In the genomic region with DNA sequence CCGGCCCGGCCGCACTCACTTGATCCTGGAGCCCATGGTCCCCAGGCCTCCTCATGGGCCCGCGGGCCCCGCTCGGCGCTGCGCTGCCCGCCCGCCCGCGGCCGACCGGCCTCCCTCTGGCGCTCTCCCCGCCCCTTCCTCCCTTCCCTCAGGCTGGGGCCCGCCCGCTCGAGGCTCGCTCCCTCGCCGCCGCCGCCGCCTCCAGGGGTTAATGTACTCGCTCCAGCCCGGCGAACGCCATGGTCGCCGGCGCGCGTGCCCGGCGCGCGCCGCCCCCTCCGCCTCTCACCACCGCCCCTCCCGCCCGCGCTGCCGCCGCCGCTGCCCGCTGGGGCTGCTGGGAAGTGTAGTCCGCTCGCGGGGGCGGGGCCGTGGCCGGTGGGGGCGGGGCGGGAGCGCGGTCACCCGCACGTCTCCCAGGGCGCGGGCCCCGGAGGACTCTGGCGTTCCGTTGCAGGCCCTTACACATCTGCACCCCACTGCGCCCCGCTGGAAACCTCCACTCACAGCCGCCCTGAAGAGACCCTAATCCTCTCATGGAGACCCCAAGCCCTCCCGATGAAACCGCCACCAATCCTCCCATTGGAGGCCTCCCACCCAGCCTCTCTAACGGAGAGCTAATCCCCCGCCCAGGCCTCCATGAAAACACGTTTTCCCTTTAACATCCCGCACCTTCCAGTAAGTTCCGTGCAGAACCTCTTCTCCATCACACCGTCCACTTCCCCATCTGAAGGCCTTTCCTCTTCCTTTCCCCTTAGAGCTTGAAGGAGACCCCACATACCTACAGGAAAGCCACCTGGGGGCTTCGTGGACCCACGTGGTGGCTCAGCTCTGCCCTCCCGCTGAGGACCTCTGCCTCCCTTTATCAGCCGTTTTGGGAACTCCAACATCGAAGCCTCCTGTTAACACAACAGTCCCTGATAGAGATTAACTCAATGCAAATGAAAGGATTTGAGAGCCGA, we compare ENCODE assay signal across 8 cellular contexts. TPM values are rescaled to one million over a fixed set of nuclear protein-coding genes. Genes with fewer than 3 reads are reported as not detected.
A peak's percentile ranks its signal among the peaks of the same experiment; 100 is the strongest.
DNase-seq lines count a peak whose midpoint lies in the region; ATAC-seq and TF ChIP-seq lines count a peak whose summit lies in the region.

A gene with protein sequence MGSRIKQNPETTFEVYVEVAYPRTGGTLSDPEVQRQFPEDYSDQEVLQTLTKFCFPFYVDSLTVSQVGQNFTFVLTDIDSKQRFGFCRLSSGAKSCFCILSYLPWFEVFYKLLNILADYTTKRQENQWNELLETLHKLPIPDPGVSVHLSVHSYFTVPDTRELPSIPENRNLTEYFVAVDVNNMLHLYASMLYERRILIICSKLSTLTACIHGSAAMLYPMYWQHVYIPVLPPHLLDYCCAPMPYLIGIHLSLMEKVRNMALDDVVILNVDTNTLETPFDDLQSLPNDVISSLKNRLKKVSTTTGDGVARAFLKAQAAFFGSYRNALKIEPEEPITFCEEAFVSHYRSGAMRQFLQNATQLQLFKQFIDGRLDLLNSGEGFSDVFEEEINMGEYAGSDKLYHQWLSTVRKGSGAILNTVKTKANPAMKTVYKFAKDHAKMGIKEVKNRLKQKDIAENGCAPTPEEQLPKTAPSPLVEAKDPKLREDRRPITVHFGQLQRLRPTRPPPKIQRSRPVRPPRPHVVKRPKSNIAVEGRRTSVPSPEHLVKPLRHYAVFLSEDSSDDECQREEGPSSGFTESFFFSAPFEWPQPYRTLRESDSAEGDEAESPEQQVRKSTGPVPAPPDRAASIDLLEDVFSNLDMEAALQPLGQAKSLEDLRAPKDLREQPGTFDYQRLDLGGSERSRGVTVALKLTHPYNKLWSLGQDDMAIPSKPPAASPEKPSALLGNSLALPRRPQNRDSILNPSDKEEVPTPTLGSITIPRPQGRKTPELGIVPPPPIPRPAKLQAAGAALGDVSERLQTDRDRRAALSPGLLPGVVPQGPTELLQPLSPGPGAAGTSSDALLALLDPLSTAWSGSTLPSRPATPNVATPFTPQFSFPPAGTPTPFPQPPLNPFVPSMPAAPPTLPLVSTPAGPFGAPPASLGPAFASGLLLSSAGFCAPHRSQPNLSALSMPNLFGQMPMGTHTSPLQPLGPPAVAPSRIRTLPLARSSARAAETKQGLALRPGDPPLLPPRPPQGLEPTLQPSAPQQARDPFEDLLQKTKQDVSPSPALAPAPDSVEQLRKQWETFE (minus strand): TSS at position 257 of the 962 bp plus-strand sequence. CDS start 221 bp downstream, at position 36.

- H3K9me3 ChIP-seq in left ventricle myocardium inferior (replicated peaks) (no peaks in the 10 kb centered on the region), prostate gland (no peaks in the 10 kb centered on the region)

- no peaks in the 10 kb centered on the region for H3K36me3 ChIP-seq in left ventricle myocardium inferior
- H3K36me3 ChIP-seq in prostate gland = no peaks in the 10 kb centered on the region

- H3K27me3 ChIP-seq in left ventricle myocardium inferior (ENCODE audit: low read depth) (no peaks in the 10 kb centered on the region), prostate gland (replicated peaks; ENCODE audit: insufficient read depth) (no peaks in the 10 kb centered on the region)

- peak; percentile 59 for TF ChIP-seq POLR2A in prostate gland (IDR thresholded peaks at IDR 0.05)

- H3K4me3 ChIP-seq in GM12865 (ENCODE audit: low read depth, low read length) = peak within 1 kb of the TSS; percentile 91
- H3K4me3 ChIP-seq in left ventricle myocardium inferior = peak within 1 kb of the TSS; percentile 81
- peak within 1 kb of the TSS; percentile 62 to 64 for H3K4me3 ChIP-seq in prostate gland

- ATAC-seq in HG02678 (IDR thresholded peaks at IDR 0.05; ENCODE audit: unreplicated experiment) = peak; percentile 82

- H3K4me1 ChIP-seq in left ventricle myocardium inferior (peaks cover 33% of the 10 kb centered on the region), prostate gland (replicated peaks) (peaks cover 3% of the 10 kb centered on the region)

- DNase-seq in GM12865 (ENCODE audit: low read depth) (peak; percentile 95), NCI-H128 (lab: John Stamatoyannopoulos, UW; ENCODE audit: unreplicated experiment) (peak; percentile 79), amniotic stem cell (lab: John Stamatoyannopoulos, UW) (peak; percentile 74), left ventricle myocardium inferior (peak; percentile 94), prostate gland (ENCODE audit: low spot score) (peak; percentile 84), ureter (ENCODE audit: low spot score) (peak; percentile 91)

- intact Hi-C loops in T-helper 1 cell treated with Interleukin-12 subunit alpha and Interleukin-12 subunit beta and Interleukin-4 antibody, amounts not matched to agents 30 ng/mL and 1 ng/mL, for 36 hours (cut with micrococcal nuclease) = loop anchor here (1.0 to 10.0 kb wide), 6 partner anchors 68 to 1105 kb away; partner anchors contain the start of genes PDCL, PSMB7, RABGAP1 and STRBP
- intact Hi-C loops in left ventricle myocardium inferior (cut with micrococcal nuclease) (no loop called here), prostate gland (cut with DNase I) (no loop called here)

- TF ChIP-seq CTCF in GM12865 (IDR thresholded peaks at IDR 0.05; ENCODE audit: insufficient read depth, low read depth, low read length, missing control alignments) = no peak
- TF ChIP-seq CTCF in left ventricle myocardium inferior (IDR thresholded peaks at IDR 0.05; ENCODE audit: borderline replicate concordance) = no peak
- TF ChIP-seq CTCF in prostate gland (IDR thresholded peaks at IDR 0.05) = no peak

- H3K27ac ChIP-seq in left ventricle myocardium inferior (replicated peaks) (peak within 1 kb of the TSS; percentile 75), prostate gland (peak within 1 kb of the TSS; percentile 35 to 62)

- 15% methylated on average over 58 of the region's 83 CpGs for WGBS in prostate gland

RNA-seq across cellular contexts. Expression of the gene that starts here (rescaled TPM):
- 10.4 and 14.9 TPM in 2 replicates for total RNA-seq in T-helper 1 cell treated with Interleukin-12 subunit alpha and Interleukin-12 subunit beta and Interleukin-4 antibody, amounts not matched to agents 30 ng/mL and 1 ng/mL, for 36 hours
- 12.2 TPM for total RNA-seq in left ventricle myocardium inferior
- total RNA-seq in prostate gland = 10 to 100 TPM; 18.9 to 26.8 TPM
- total RNA-seq in ureter = 24.4 TPM

Comparison
In these comparisons a context has a peak if more than half of its experiments do, and no peak if none do; other contexts are left out.
1. Peak in every context shown above with its lines: DNase-seq, ATAC-seq, H3K4me3 ChIP-seq and H3K27ac ChIP-seq.